Comparison of ENCODE assay signal across 18 cellular contexts in genomic region chrX:70437921-70438665, GRCh38. TPM values are rescaled to one million over a fixed set of nuclear protein-coding genes. Genes with fewer than 3 reads are reported as not detected.
DNase-seq lines count a peak whose midpoint lies in the region; ATAC-seq and TF ChIP-seq lines count a peak whose summit lies in the region.
"Had no signal": no experiment of that assay in that cellular context is flagged by ENCODE, and none has a peak within 500 bp of the region (broad histone marks: within the 10 kb centered on the region; RNA-seq: fewer than 3 reads in every experiment).

No MANE protein-coding gene starts in this region.

- 72 to 93% methylated on average over 8 of the region's 8 CpGs for WGBS in aorta, 2 donors

- H3K4me3 ChIP-seq in HEK293 (ENCODE audit: low read depth, low read length): no peak overlapping the region
- no peak overlapping the region for H3K4me3 ChIP-seq in aorta (ENCODE audit: low read length in 2 of 2)
- H3K4me3 ChIP-seq: GM23248, SJSA1 had no signal

- H3K4me1 ChIP-seq in HEK293 (ENCODE audit: control insufficient read depth, insufficient read depth, low read length) (peaks cover 2% of the 10 kb centered on the region; the same call in 1 of the 2 replicates), aorta (ENCODE audit: control insufficient read depth in 1 of 2, insufficient read depth in 2 of 2, low read length in 2 of 2) (no peaks in the 10 kb centered on the region)

- H3K4me1 Mint-ChIP-seq in effector memory CD8-positive, alpha-beta T cell (ENCODE audit: low read depth in 2 of 2): peaks cover 18 to 19% of the 10 kb centered on the region in 2 donors

- no peaks in the 10 kb centered on the region for H3K9me3 Mint-ChIP-seq in effector memory CD8-positive, alpha-beta T cell
- H3K9me3 Mint-ChIP-seq: CD4-positive, CD25-positive, alpha-beta regulatory T cell; HFFc6 had no signal

- H3K27me3 ChIP-seq in aorta (ENCODE audit: control insufficient read depth in 1 of 2, insufficient read depth in 2 of 2, low read length in 1 of 2): no peaks in the 10 kb centered on the region
- H3K27me3 ChIP-seq: SJSA1 had no signal

- no peaks in the 10 kb centered on the region for H3K27me3 Mint-ChIP-seq in effector memory CD8-positive, alpha-beta T cell

- peak overlapping the region in 1 of 2 donors; percentile 82 for H3K27ac Mint-ChIP-seq in effector memory CD8-positive, alpha-beta T cell

- CTCF ChIA-PET in HEK293 (lab: Yijun Ruan, JAX): no interaction called here

- POLR2A ChIA-PET in HEK293 (lab: Yijun Ruan, JAX): no interaction called here

- intact Hi-C loops in aorta (cut with DNase I): no loop called here

- H3K36me3 ChIP-seq in HEK293 (ENCODE audit: control insufficient read depth in 2 of 2, insufficient read depth in 1 of 2, low read length in 2 of 2) (no peaks in the 10 kb centered on the region), aorta (ENCODE audit: control insufficient read depth in 1 of 2, insufficient read depth in 2 of 2, low read length in 1 of 2) (no peaks in the 10 kb centered on the region)
- H3K36me3 ChIP-seq: SJSA1 had no signal

- H3K4me3 Mint-ChIP-seq in effector memory CD8-positive, alpha-beta T cell: peak overlapping the region; percentile 13 to 15
- H3K4me3 Mint-ChIP-seq: HFFc6 had no signal

- H3K9me3 ChIP-seq in HEK293 (ENCODE audit: control insufficient read depth, insufficient read depth, low read depth, low read length): no peaks in the 10 kb centered on the region
- H3K9me3 ChIP-seq in aorta (ENCODE audit: control insufficient read depth, low read length): no peaks in the 10 kb centered on the region
- H3K9me3 ChIP-seq: SJSA1 had no signal

- TF ChIP-seq CTCF in HEK293 (tag by site-specific recombination; IDR thresholded peaks at IDR 0.05): no peak

- peaks cover 19% of the 10 kb centered on the region for H3K36me3 Mint-ChIP-seq in effector memory CD8-positive, alpha-beta T cell (ENCODE audit: insufficient read depth)
- H3K36me3 Mint-ChIP-seq: CD4-positive, CD25-positive, alpha-beta regulatory T cell had no signal

- H3K27ac ChIP-seq in HEK293 (ENCODE audit: extremely low read depth, low read depth, low read length): no peak overlapping the region
- H3K27ac ChIP-seq in aorta (ENCODE audit: low read depth in 1 of 2, low read length in 2 of 2): no peak overlapping the region
- H3K27ac ChIP-seq: GM23248, SJSA1 had no signal

- peak; percentile 47 for DNase-seq in A172 (ENCODE audit: low spot score)
- DNase-seq in RPMI7951 (ENCODE audit: low read depth): peak; percentile 48
- DNase-seq in effector memory CD8-positive, alpha-beta T cell: no peak
- DNase-seq in T1000 (lab: John Stamatoyannopoulos, UW): no peak
- DNase-seq in occipital lobe (lab: John Stamatoyannopoulos, UW): no peak
- DNase-seq in aorta: no peak
- DNase-seq: AML-193, Calu3, DMS79, GDM1, HFFc6, NCI-H1048 had no signal

- no peak for ATAC-seq in effector memory CD8-positive, alpha-beta T cell (replicated peaks)
- ATAC-seq in HG03565 (IDR thresholded peaks at IDR 0.05; ENCODE audit: unreplicated experiment): no peak
- no peak for ATAC-seq in aorta (ENCODE audit: low FRiP score)
- ATAC-seq: HepG2 had no signal

TF ChIP-seq in HEK293, 187 proteins besides CTCF, POLR2A, EP300 and RAD21:
- peak; percentile 83 for TF ChIP-seq ZNF239 (tag by site-specific recombination; IDR thresholded peaks at IDR 0.05)
- no peak for TF ChIP-seq ZNF510 (tag by site-specific recombination; IDR thresholded peaks at IDR 0.05; ENCODE audit: insufficient replicate concordance)

RNA-seq across cellular contexts. Expression of gene DLG3, which starts 6.5 kb away (rescaled TPM):
- 10.2 and 11.9 TPM in 2 replicates for total RNA-seq in A172 (2014; rRNA removed; shearing (Covaris generic))
- total RNA-seq in RPMI7951 (2014; rRNA removed; shearing (Covaris generic)): 8.1 and 11.4 TPM in 2 replicates
- total RNA-seq in occipital lobe (84.1 TPM), aorta (10 to 100 TPM; 22.4 to 22.8 TPM)
- 10 to 100 TPM; 16.1 to 17.2 TPM for polyA plus RNA-seq in aorta

RNA-seq across cellular contexts. Expression of gene GDPD2, which starts 15.0 kb away (rescaled TPM):
- total RNA-seq in A172 (2014; rRNA removed; shearing (Covaris generic)): 0.07 and 0.12 TPM in 2 replicates
- not detected in 2 replicates for total RNA-seq in RPMI7951 (2014; rRNA removed; shearing (Covaris generic))
- 2.5 TPM for total RNA-seq in occipital lobe
- not detected for total RNA-seq in aorta
- polyA plus RNA-seq in aorta: 1 to 10 TPM in 1 of 2 donors, not detected in 1; 1.0 TPM
- total RNA-seq: Calu3; CD4-positive, CD25-positive, alpha-beta regulatory T cell; GM23248; HFFc6 had no signal
- polyA plus RNA-seq: CD4-positive, CD25-positive, alpha-beta regulatory T cell; GM23248 had no signal

Comparison
In these comparisons a context has a peak if more than half of its experiments do, and no peak if none do; other contexts are left out.
1. DNase-seq: peak in A172 (single experiment) and RPMI7951 (single experiment); none in effector memory CD8-positive, alpha-beta T cell (0 of 3), T1000 (single experiment), occipital lobe (single experiment) and aorta (0 of 2).